1 cellular context compared by ENCODE assay signal in genomic region chr3:124563376-124563775, GRCh38.
TF ChIP-seq lines count a peak whose summit lies in the region.

No MANE protein-coding gene starts in this region.

TF ChIP-seq in IMR-90, 13 proteins besides CTCF, POLR2A, EP300 and RAD21 (continued from another document):
- TF ChIP-seq ELK1 (IDR thresholded peaks at IDR 0.05; ENCODE audit: borderline replicate concordance, low read depth, low read length) (no peak), USF2 (IDR thresholded peaks at IDR 0.05; ENCODE audit: low read depth, low read length) (no peak), MAZ (IDR thresholded peaks at IDR 0.05; ENCODE audit: borderline replicate concordance, low read depth, low read length) (no peak), RCOR1 (IDR thresholded peaks at IDR 0.05; ENCODE audit: insufficient replicate concordance, low read length) (no peak), RFX5 (IDR thresholded peaks at IDR 0.05; ENCODE audit: low read depth, low read length) (no peak)
